In genomic region chr19:28465317-28466086, GRCh38 we compare ENCODE assay signal across 13 cellular contexts.
DNase-seq lines count a peak whose midpoint lies in the region; ATAC-seq and TF ChIP-seq lines count a peak whose summit lies in the region.
"Had no signal": no experiment of that assay in that cellular context is flagged by ENCODE, and none has a peak within 500 bp of the region (broad histone marks: within the 10 kb centered on the region; RNA-seq: fewer than 3 reads in every experiment).

No MANE protein-coding gene starts in this region.

- POLR2A ChIA-PET in HEK293 (lab: Yijun Ruan, JAX) = interaction anchor here (0.5 kb wide), 1 partner anchor 423 kb away, joined by 3 read pairs; no protein-coding TSS in a partner anchor
- POLR2A ChIA-PET in CD4-positive, alpha-beta T cell (lab: Charles Lee) = no interaction called here

- H3K27ac Mint-ChIP-seq in activated T-helper 1 cell treated with anti-CD3 and anti-CD28 coated beads, Interleukin-12 subunit alpha, Interleukin-12 subunit beta, Interleukin-2, Interleukin-4 antibody, amounts not matched to agents 30 ng/mL and 10 ng/mL and 1 ng/mL, durations not matched to agents 14 hours and 24 hours and 36 hours = peak overlapping the region; percentile 68
- no peak overlapping the region for H3K27ac Mint-ChIP-seq in CD4-positive, alpha-beta T cell
- H3K27ac Mint-ChIP-seq: activated naive CD4-positive, alpha-beta T cell treated with anti-CD3 and anti-CD28 coated beads, Interleukin-2, amount 10 ng/mL, durations not matched to agents 7 days and 5 days; nephron had no signal

- intact Hi-C loops in activated T-helper 1 cell treated with anti-CD3 and anti-CD28 coated beads, Interleukin-12 subunit alpha, Interleukin-12 subunit beta, Interleukin-2, Interleukin-4 antibody, amounts not matched to agents 30 ng/mL and 10 ng/mL and 1 ng/mL, durations not matched to agents 14 hours and 24 hours and 36 hours (cut with micrococcal nuclease) = loop anchor here (1.0 to 5.0 kb wide), 3 partner anchors 92 to 245 kb away; no protein-coding TSS in a partner anchor
- intact Hi-C loops in CD4-positive, alpha-beta T cell (cut with DNase I, micrococcal nuclease) = loop anchor here (1.0 to 5.0 kb wide), 8 partner anchors 167 to 1132 kb away; no protein-coding TSS in a partner anchor

- no peaks in the 10 kb centered on the region for H3K36me3 Mint-ChIP-seq in activated T-helper 1 cell treated with anti-CD3 and anti-CD28 coated beads, Interleukin-12 subunit alpha, Interleukin-12 subunit beta, Interleukin-2, Interleukin-4 antibody, amounts not matched to agents 30 ng/mL and 10 ng/mL and 1 ng/mL, durations not matched to agents 14 hours and 24 hours and 36 hours (ENCODE audit: low read depth)
- no peaks in the 10 kb centered on the region for H3K36me3 Mint-ChIP-seq in CD4-positive, alpha-beta T cell (ENCODE audit: low read depth)
- H3K36me3 Mint-ChIP-seq: activated naive CD4-positive, alpha-beta T cell treated with anti-CD3 and anti-CD28 coated beads, Interleukin-2, amount 10 ng/mL, durations not matched to agents 7 days and 5 days had no signal

- CTCF ChIA-PET in HEK293 (lab: Yijun Ruan, JAX) = interaction anchor here (0.6 to 10.0 kb wide), 27 partner anchors 8 to 806 kb away, joined by 3 to 175 read pairs (median 4); no protein-coding TSS in a partner anchor
- CTCF ChIA-PET in CD4-positive, alpha-beta T cell (lab: Charles Lee) = no interaction called here

- no peak overlapping the region for H3K27ac ChIP-seq in HEK293 (ENCODE audit: extremely low read depth, low read depth, low read length)
- H3K27ac ChIP-seq in CD4-positive, alpha-beta T cell (ENCODE audit: low read depth, low read length) = no peak overlapping the region
- H3K27ac ChIP-seq: breast epithelium, SK-N-MC had no signal

- no peaks in the 10 kb centered on the region; a peak in 1 of 3 replicates for H3K36me3 ChIP-seq in HEK293 (ENCODE audit: control insufficient read depth in 2 of 2, insufficient read depth in 1 of 2, low read length in 2 of 2)
- H3K36me3 ChIP-seq: breast epithelium had no signal

- no peaks in the 10 kb centered on the region for H3K27me3 Mint-ChIP-seq in activated T-helper 1 cell treated with anti-CD3 and anti-CD28 coated beads, Interleukin-12 subunit alpha, Interleukin-12 subunit beta, Interleukin-2, Interleukin-4 antibody, amounts not matched to agents 30 ng/mL and 10 ng/mL and 1 ng/mL, durations not matched to agents 14 hours and 24 hours and 36 hours (ENCODE audit: insufficient read depth)
- H3K27me3 Mint-ChIP-seq in CD4-positive, alpha-beta T cell = no peaks in the 10 kb centered on the region

- no peaks in the 10 kb centered on the region for H3K9me3 Mint-ChIP-seq in activated T-helper 1 cell treated with anti-CD3 and anti-CD28 coated beads, Interleukin-12 subunit alpha, Interleukin-12 subunit beta, Interleukin-2, Interleukin-4 antibody, amounts not matched to agents 30 ng/mL and 10 ng/mL and 1 ng/mL, durations not matched to agents 14 hours and 24 hours and 36 hours
- H3K9me3 Mint-ChIP-seq in CD4-positive, alpha-beta T cell = no peaks in the 10 kb centered on the region
- H3K9me3 Mint-ChIP-seq: activated naive CD4-positive, alpha-beta T cell treated with anti-CD3 and anti-CD28 coated beads, Interleukin-2, amount 10 ng/mL, durations not matched to agents 7 days and 5 days; nephron had no signal

- in situ Hi-C loops in Caki2 (cut with HindIII; ENCODE audit: low pct_unique_long_range_greater_than_20kb, low sequenced_read_pairs) = no loop called here

- H3K4me3 ChIP-seq in HEK293 (ENCODE audit: low read depth, low read length) = no peak overlapping the region
- H3K4me3 ChIP-seq: breast epithelium, lung, SK-N-MC had no signal

- no peak for ATAC-seq in CD4-positive, alpha-beta T cell (ENCODE audit: poor library complexity)
- ATAC-seq in HG02885 (IDR thresholded peaks at IDR 0.05; ENCODE audit: poor library complexity, unreplicated experiment) = no peak
- no peak for ATAC-seq in HG02678 (IDR thresholded peaks at IDR 0.05; ENCODE audit: unreplicated experiment)

- H3K4me1 Mint-ChIP-seq in activated T-helper 1 cell treated with anti-CD3 and anti-CD28 coated beads, Interleukin-12 subunit alpha, Interleukin-12 subunit beta, Interleukin-2, Interleukin-4 antibody, amounts not matched to agents 30 ng/mL and 10 ng/mL and 1 ng/mL, durations not matched to agents 14 hours and 24 hours and 36 hours (ENCODE audit: low read depth) = peaks cover 82% of the 10 kb centered on the region
- peaks cover 21% of the 10 kb centered on the region for H3K4me1 Mint-ChIP-seq in CD4-positive, alpha-beta T cell (ENCODE audit: low read depth)

- DNase-seq in Caki2 (ENCODE audit: low read depth) (peak; percentile 40), kidney tubule cell (ENCODE audit: low spot score) (peak; percentile 81), GM10266 (ENCODE audit: extremely low spot score) (no peak)
- peak; percentile 4 for DNase-seq in activated T-helper 1 cell treated with anti-CD3 and anti-CD28 coated beads, Interleukin-12 subunit alpha, Interleukin-12 subunit beta, Interleukin-2, Interleukin-4 antibody, amounts not matched to agents 30 ng/mL and 10 ng/mL and 1 ng/mL, durations not matched to agents 14 hours and 24 hours and 36 hours (ENCODE audit: low spot score)
- no peak for DNase-seq in CD4-positive, alpha-beta T cell

- TF ChIP-seq CTCF in HEK293 (tag by site-specific recombination; IDR thresholded peaks at IDR 0.05) (no peak), GM10266 (IDR thresholded peaks at IDR 0.05; ENCODE audit: control insufficient read depth, insufficient read depth, low read depth, missing control alignments) (no peak)
- TF ChIP-seq CTCF in CD4-positive, alpha-beta T cell (IDR thresholded peaks at IDR 0.05) = no peak

- H3K9me3 ChIP-seq in HEK293 (ENCODE audit: control insufficient read depth, insufficient read depth, low read depth, low read length) = no peaks in the 10 kb centered on the region
- H3K9me3 ChIP-seq in CD4-positive, alpha-beta T cell (ENCODE audit: control insufficient read depth, low read length) = no peaks in the 10 kb centered on the region
- H3K9me3 ChIP-seq: breast epithelium had no signal

- no peaks in the 10 kb centered on the region for H3K27me3 ChIP-seq in CD4-positive, alpha-beta T cell (ENCODE audit: control insufficient read depth, insufficient read depth, low read length)
- H3K27me3 ChIP-seq: breast epithelium had no signal

- peak overlapping the region; percentile 19 for H3K4me3 Mint-ChIP-seq in activated T-helper 1 cell treated with anti-CD3 and anti-CD28 coated beads, Interleukin-12 subunit alpha, Interleukin-12 subunit beta, Interleukin-2, Interleukin-4 antibody, amounts not matched to agents 30 ng/mL and 10 ng/mL and 1 ng/mL, durations not matched to agents 14 hours and 24 hours and 36 hours
- H3K4me3 Mint-ChIP-seq in CD4-positive, alpha-beta T cell = no peak overlapping the region
- H3K4me3 Mint-ChIP-seq: activated naive CD4-positive, alpha-beta T cell treated with anti-CD3 and anti-CD28 coated beads, Interleukin-2, amount 10 ng/mL, durations not matched to agents 7 days and 5 days; nephron had no signal

- H3K4me1 ChIP-seq in HEK293 (ENCODE audit: control insufficient read depth, insufficient read depth, low read length) = peaks cover 11% of the 10 kb centered on the region

TF ChIP-seq in HEK293, 187 proteins besides CTCF, POLR2A, EP300 and RAD21 (continues in another document):
- TF ChIP-seq SP3 (tag by site-specific recombination; IDR thresholded peaks at IDR 0.05) (no peak), ZBTB1 (tag by site-specific recombination; IDR thresholded peaks at IDR 0.05) (0 out of 2 replicates have a peak, but pooled peaks have one; percentile 40), ZNF266 (tag by site-specific recombination; IDR thresholded peaks at IDR 0.05; ENCODE audit: low read depth) (peak; percentile 20; the same call in 1 of the 2 replicates), ZBTB7A (tag by site-specific recombination; IDR thresholded peaks at IDR 0.05; ENCODE audit: low read depth) (no peak), ZNF792 (tag by site-specific recombination; IDR thresholded peaks at IDR 0.05) (no peak), ZNF670 (tag by site-specific recombination; IDR thresholded peaks at IDR 0.05; ENCODE audit: low read depth) (no peak), ZNF629 (tag by site-specific recombination; IDR thresholded peaks at IDR 0.05) (0 out of 2 replicates have a peak, but pooled peaks have one; percentile 10), ZNF571 (tag by site-specific recombination; IDR thresholded peaks at IDR 0.05) (no peak), ZNF501 (tag by site-specific recombination; IDR thresholded peaks at IDR 0.05) (no peak), ZIC2 (tag by site-specific recombination; IDR thresholded peaks at IDR 0.05) (peak; percentile 18), RBAK (tag by site-specific recombination; IDR thresholded peaks at IDR 0.05) (no peak), ZNF837 (tag by site-specific recombination; IDR thresholded peaks at IDR 0.05) (no peak), ZNF366 (tag by site-specific recombination; conservative IDR thresholded peaks at IDR 0.05) (peak; percentile 81), ZNF513 (tag by site-specific recombination; IDR thresholded peaks at IDR 0.05) (peak; percentile 88), ZNF701 (tag by site-specific recombination; IDR thresholded peaks at IDR 0.05) (no peak), ZNF548 (tag by site-specific recombination; IDR thresholded peaks at IDR 0.05) (no peak; the same call in 1 of the 2 replicates)

Comparison
In these comparisons a context has a peak if more than half of its experiments do, and no peak if none do; other contexts are left out.
1. DNase-seq: peak in Caki2 (single experiment), activated T-helper 1 cell treated with anti-CD3 and anti-CD28 coated beads, Interleukin-12 subunit alpha, Interleukin-12 subunit beta, Interleukin-2, Interleukin-4 antibody, amounts not matched to agents 30 ng/mL and 10 ng/mL and 1 ng/mL, durations not matched to agents 14 hours and 24 hours and 36 hours (single experiment) and kidney tubule cell (single experiment); none in GM10266 (single experiment) and CD4-positive, alpha-beta T cell (0 of 10).